8 cellular contexts compared by ENCODE assay signal in genomic region chr10:128063736-128064614, GRCh38.
DNase-seq lines count a peak whose midpoint lies in the region; ATAC-seq and TF ChIP-seq lines count a peak whose summit lies in the region.
"Had no signal": no experiment of that assay in that cellular context is flagged by ENCODE, and none has a peak within 500 bp of the region (broad histone marks: within the 10 kb centered on the region; RNA-seq: fewer than 3 reads in every experiment).

No MANE protein-coding gene starts in this region.

- ATAC-seq in GM19452 (IDR thresholded peaks at IDR 0.05; ENCODE audit: unreplicated experiment) (peak; percentile 2), HG03439 (IDR thresholded peaks at IDR 0.05; ENCODE audit: unreplicated experiment) (peak; percentile 31), left lung (peak; percentile 46)
- ATAC-seq: Panc1 had no signal

- WGBS in thymus, result 40% methylated on average over 14 of the region's 14 CpGs

- no peak for TF ChIP-seq CTCF in left lung (IDR thresholded peaks at IDR 0.05)

- peaks cover 74% of the 10 kb centered on the region for H3K4me1 Mint-ChIP-seq in activated naive CD4-positive, alpha-beta T cell treated with anti-CD3 and anti-CD28 coated beads, Interleukin-2, amount 10 ng/mL, durations not matched to agents 7 days and 5 days

- peaks cover 6% of the 10 kb centered on the region for H3K9me3 Mint-ChIP-seq in activated naive CD4-positive, alpha-beta T cell treated with anti-CD3 and anti-CD28 coated beads, Interleukin-2, amount 10 ng/mL, durations not matched to agents 7 days and 5 days

- peak overlapping the region; percentile 68 for H3K4me3 Mint-ChIP-seq in activated naive CD4-positive, alpha-beta T cell treated with anti-CD3 and anti-CD28 coated beads, Interleukin-2, amount 10 ng/mL, durations not matched to agents 7 days and 5 days

- H3K4me1 ChIP-seq in left lung (peaks cover 12 to 82% of the 10 kb centered on the region in 2 donors), thymus (ENCODE audit: control insufficient read depth, insufficient read depth, low read length) (peaks cover 41% of the 10 kb centered on the region)

- no peaks in the 10 kb centered on the region for H3K27me3 ChIP-seq in left lung
- H3K27me3 ChIP-seq in thymus (ENCODE audit: control insufficient read depth, insufficient read depth), result no peaks in the 10 kb centered on the region

- H3K36me3 Mint-ChIP-seq in activated naive CD4-positive, alpha-beta T cell treated with anti-CD3 and anti-CD28 coated beads, Interleukin-2, amount 10 ng/mL, durations not matched to agents 7 days and 5 days, result peaks cover 58% of the 10 kb centered on the region

- intact Hi-C loops in left lung (cut with DNase I), result no loop called here

- no peaks in the 10 kb centered on the region for H3K9me3 ChIP-seq in left lung
- no peaks in the 10 kb centered on the region for H3K9me3 ChIP-seq in thymus (ENCODE audit: control insufficient read depth)

- H3K27ac Mint-ChIP-seq in activated naive CD4-positive, alpha-beta T cell treated with anti-CD3 and anti-CD28 coated beads, Interleukin-2, amount 10 ng/mL, durations not matched to agents 7 days and 5 days, result peak overlapping the region; percentile 89

- peaks cover 0 to 89% of the 10 kb centered on the region in 2 donors for H3K36me3 ChIP-seq in left lung
- H3K36me3 ChIP-seq in thymus (ENCODE audit: control insufficient read depth, insufficient read depth), result peaks cover 41% of the 10 kb centered on the region

- DNase-seq in activated naive CD4-positive, alpha-beta T cell treated with anti-CD3 and anti-CD28 coated beads, Interleukin-2, amount 10 ng/mL, durations not matched to agents 7 days and 5 days, result peak; percentile 44
- DNase-seq in left lung, result peak in 1 of 2 donors; percentile 83
- no peak for DNase-seq in NCI-H524 treated with DMSO at 0.1 percent for 48 hours (lab: John Stamatoyannopoulos, UW)
- no peak for DNase-seq in SKM-1 (lab: John Stamatoyannopoulos, UW; ENCODE audit: unreplicated experiment)

- no peaks in the 10 kb centered on the region for H3K27me3 Mint-ChIP-seq in activated naive CD4-positive, alpha-beta T cell treated with anti-CD3 and anti-CD28 coated beads, Interleukin-2, amount 10 ng/mL, durations not matched to agents 7 days and 5 days

- CTCF ChIA-PET in activated naive CD4-positive, alpha-beta T cell treated with anti-CD3 and anti-CD28 coated beads, Interleukin-2, amount 10 ng/mL, durations not matched to agents 7 days and 5 days (lab: Charles Lee), result interaction anchor here (0.6 to 17.4 kb wide), 8 partner anchors 12 to 157 kb away, joined by 3 to 288 read pairs (median 5); partner anchors contain the start of gene PTPRE

- H3K4me3 ChIP-seq in left lung (peak overlapping the region in 1 of 2 donors; percentile 26), thymus (ENCODE audit: low read length) (no peak overlapping the region)

- H3K27ac ChIP-seq in left lung (peak overlapping the region; percentile 68 to 96), thymus (ENCODE audit: low read depth) (peak overlapping the region; percentile 88)
